21 cellular contexts compared by ENCODE assay signal in the genomic region with DNA sequence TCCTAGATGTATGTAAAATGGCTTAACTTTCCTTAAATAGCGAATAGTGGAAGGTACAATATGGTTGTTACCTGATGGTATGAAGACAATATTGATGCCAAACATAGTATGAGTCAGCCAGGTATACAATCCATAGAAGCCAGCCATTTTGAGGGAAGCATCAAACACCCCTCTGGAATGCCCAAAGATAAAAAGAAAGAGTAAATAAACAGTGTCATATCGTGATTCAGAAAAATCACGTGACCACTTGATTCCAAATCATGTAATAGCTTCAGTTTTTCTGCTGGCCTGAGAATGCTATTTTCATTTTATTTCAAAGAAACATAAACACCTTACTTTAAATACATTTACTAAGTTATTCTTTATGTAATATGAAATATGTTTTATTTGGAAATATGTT.
DNase-seq lines count a peak whose midpoint lies in the region.
"Had no signal": no experiment of that assay in that cellular context is flagged by ENCODE, and none has a peak within 500 bp of the region (broad histone marks: within the 10 kb centered on the region; RNA-seq: fewer than 3 reads in every experiment).

No MANE protein-coding gene starts in this region.

- peak overlapping the region; percentile 55 for H3K27ac ChIP-seq in epithelial cell of prostate

- peak; percentile 40 for DNase-seq in ELR (ENCODE audit: low read depth)
- DNase-seq in LoVo (ENCODE audit: low spot score), result peak; percentile 15
- peak; percentile 59 for DNase-seq in SW480 (ENCODE audit: low spot score)
- no peak for DNase-seq in epithelial cell of prostate (ENCODE audit: low read depth, low spot score)
- DNase-seq in NCI-H1417 (lab: John Stamatoyannopoulos, UW), result no peak
- DNase-seq in NCI-H2029 (lab: John Stamatoyannopoulos, UW), result no peak
- no peak for DNase-seq in NCI-H1694 (lab: John Stamatoyannopoulos, UW)
- DNase-seq in Kasumi-1 (lab: John Stamatoyannopoulos, UW), result no peak
- DNase-seq: AML-193; C1 segment of cervical spinal cord; CD8-positive, alpha-beta memory T cell; DMS53; GF-D8; NCI-H1092 treated with DMSO at 0.1 percent for 48 hours; NCI-H146; NCI-H2081; NCI-H2171; NCI-H446; NCI-H526; SHP77 treated with DMSO at 0.1 percent for 48 hours; T-cell had no signal

Comparison
In these comparisons a context has a peak if more than half of its experiments do, and no peak if none do; other contexts are left out.
1. DNase-seq: peak in ELR (single experiment), LoVo (single experiment) and SW480 (single experiment); none in epithelial cell of prostate (single experiment), NCI-H1417 (0 of 3), NCI-H2029 (single experiment), NCI-H1694 (single experiment) and Kasumi-1 (0 of 2).